In the genomic region with DNA sequence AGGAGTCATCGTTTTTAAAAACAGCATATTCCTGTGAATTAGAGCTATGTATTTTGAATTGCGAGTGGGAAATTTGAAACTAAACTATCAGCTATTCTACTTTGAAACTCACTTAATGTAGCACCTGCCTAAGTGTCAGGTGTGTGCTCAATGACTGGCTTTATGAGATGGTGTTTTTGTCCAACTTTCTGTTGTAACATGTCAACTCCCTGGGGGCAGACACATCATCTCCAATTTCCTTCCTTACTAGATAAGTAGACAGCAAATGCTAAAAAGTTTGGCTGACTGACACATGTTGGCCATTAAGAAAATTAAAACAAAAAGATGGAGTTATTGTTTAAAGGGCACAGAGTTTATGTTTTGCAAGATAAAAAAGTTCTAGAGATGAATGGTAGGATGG, we compare ENCODE assay signal across 19 cellular contexts.
DNase-seq lines count a peak whose midpoint lies in the region; TF ChIP-seq lines count a peak whose summit lies in the region.
"Had no signal": no experiment of that assay in that cellular context is flagged by ENCODE, and none has a peak within 500 bp of the region (broad histone marks: within the 10 kb centered on the region; RNA-seq: fewer than 3 reads in every experiment).

No MANE protein-coding gene starts in this region.

- H3K4me1 ChIP-seq in mammary epithelial cell (ENCODE audit: insufficient read depth, low read length), result peaks cover 15% of the 10 kb centered on the region

- no peaks in the 10 kb centered on the region for H3K9me3 ChIP-seq in mammary epithelial cell (replicated peaks; ENCODE audit: insufficient read depth, low read length)
- H3K9me3 ChIP-seq: MG63 had no signal

- H4K20me1 ChIP-seq in mammary epithelial cell (ENCODE audit: insufficient read depth, low read length), result no peaks in the 10 kb centered on the region

- no peak overlapping the region for H3K4me2 ChIP-seq in mammary epithelial cell (ENCODE audit: insufficient read depth, low read depth, low read length)

- no peaks in the 10 kb centered on the region for H3K79me2 ChIP-seq in mammary epithelial cell (ENCODE audit: insufficient read depth, low read length)

- intact Hi-C loops in mammary epithelial cell (cut with micrococcal nuclease), result no loop called here

- H3K4me3 ChIP-seq in mammary epithelial cell (replicated peaks in 1 of 3; ENCODE audit: insufficient read depth in 1 of 3, low read depth in 2 of 3, low read length in 3 of 3), result no peak overlapping the region
- H3K4me3 ChIP-seq in foreskin fibroblast (ENCODE audit: low read depth in 1 of 2, low read length in 2 of 2), result no peak overlapping the region
- H3K4me3 ChIP-seq: MG63, SK-N-MC had no signal

- TF ChIP-seq CTCF in mammary epithelial cell (conservative IDR thresholded peaks at IDR 0.05 in 1 of 2, IDR thresholded peaks at IDR 0.05 in 1 of 2; ENCODE audit: extremely low read depth in 1 of 2, insufficient read depth in 1 of 2, low read depth in 1 of 2, low read length in 2 of 2), result no peak
- no peak for TF ChIP-seq CTCF in foreskin fibroblast (IDR thresholded peaks at IDR 0.05; ENCODE audit: low read depth, low read length)

- 34% methylated on average over 2 of the region's 2 CpGs for WGBS in mammary epithelial cell (ENCODE audit: low coverage, missing lambda C conversion rate)

- in situ Hi-C loops in mammary epithelial cell (cut with MboI; ENCODE audit: low sequenced_read_pairs in 2 of 2), result no loop called here

- CTCF ChIA-PET in mammary epithelial cell (lab: Charles Lee; ENCODE audit: low non-redundant PET), result no interaction called here

- no peaks in the 10 kb centered on the region for H3K36me3 ChIP-seq in mammary epithelial cell (ENCODE audit: insufficient read depth, low read length)
- H3K36me3 ChIP-seq: MG63 had no signal

- H2AFZ ChIP-seq in mammary epithelial cell (ENCODE audit: low read depth, low read length), result no peak overlapping the region

- H3K9ac ChIP-seq in mammary epithelial cell (ENCODE audit: insufficient read depth, low read length), result no peak overlapping the region

- H3K27ac ChIP-seq in mammary epithelial cell (ENCODE audit: insufficient read depth, low read depth, low read length), result no peak overlapping the region
- H3K27ac ChIP-seq: HL-60, SK-N-MC had no signal

- H3K27me3 ChIP-seq in mammary epithelial cell (ENCODE audit: insufficient read depth, low read length), result no peaks in the 10 kb centered on the region
- H3K27me3 ChIP-seq: MG63 had no signal

- DNase-seq in DMS153 treated with DMSO at 0.1 percent for 48 hours (lab: John Stamatoyannopoulos, UW; ENCODE audit: unreplicated experiment) (peak; percentile 6), NCI-H1436 (lab: John Stamatoyannopoulos, UW) (peak; percentile 67), NCI-H2171 treated with DMSO at 0.1 percent for 48 hours (lab: John Stamatoyannopoulos, UW) (peak; percentile 55), mammary epithelial cell (peak; percentile 81), CD1c-positive myeloid dendritic cell (ENCODE audit: extremely low spot score) (no peak), NCI-H82 treated with DMSO at 0.1 percent for 48 hours (lab: John Stamatoyannopoulos, UW; ENCODE audit: unreplicated experiment) (no peak), foreskin fibroblast (no peak)
- DNase-seq in stimulated activated CD8-positive, alpha-beta memory T cell treated with anti-CD3 and anti-CD28 coated beads, Interleukin-4, amount 100 ng/mL, for 48 hours, result no peak
- DNase-seq: ACHN; CD8-positive, alpha-beta T cell; DMS 273 treated with DMSO at 0.1 percent for 48 hours; EL; KG1; MG63; NCI-H146; NCI-H774; T-helper 1 cell had no signal

- BruUV-seq in mammary epithelial cell (replicated peaks; lab: Mats Ljungman, UMichigan), result no TSS peak

- dilution Hi-C loops in mammary epithelial cell (cut with HindIII; ENCODE audit: low sequenced_read_pairs), result no loop called here

Comparison
In these comparisons a context has a peak if more than half of its experiments do, and no peak if none do; other contexts are left out.
1. DNase-seq: peak in DMS153 treated with DMSO at 0.1 percent for 48 hours (single experiment), NCI-H1436 (single experiment), NCI-H2171 treated with DMSO at 0.1 percent for 48 hours (single experiment) and mammary epithelial cell (single experiment); none in CD1c-positive myeloid dendritic cell (single experiment), stimulated activated CD8-positive, alpha-beta memory T cell treated with anti-CD3 and anti-CD28 coated beads, Interleukin-4, amount 100 ng/mL, for 48 hours (single experiment), NCI-H82 treated with DMSO at 0.1 percent for 48 hours (single experiment) and foreskin fibroblast (0 of 2).